In genomic region chr4:151698213-151698612, GRCh38 we compare ENCODE assay signal across 15 cellular contexts.
"Had no signal": no experiment of that assay in that cellular context is flagged by ENCODE, and none has a peak within 500 bp of the region (broad histone marks: within the 10 kb centered on the region; RNA-seq: fewer than 3 reads in every experiment).

No MANE protein-coding gene starts in this region.

- H3K27ac Mint-ChIP-seq: mesothelial cell of epicardium had no signal

- H3K4me3 Mint-ChIP-seq: mesothelial cell of epicardium; naive thymus-derived CD4-positive, alpha-beta T cell had no signal

- DNase-seq: dermis blood vessel endothelial cell; dorsolateral prefrontal cortex; effector CD4-positive, alpha-beta T cell; effector memory CD4-positive, alpha-beta T cell; foreskin keratinocyte; heart right ventricle; hippocampal formation; left cardiac atrium; left lung; left ventricle myocardium superior; lower lobe of right lung; mesenchymal stem cell; naive thymus-derived CD4-positive, alpha-beta T cell had no signal

- H3K27me3 Mint-ChIP-seq: naive thymus-derived CD4-positive, alpha-beta T cell had no signal

- ATAC-seq: foreskin keratinocyte; gastroesophageal sphincter; heart right ventricle; left cardiac atrium; left lung; left ventricle myocardium superior; lower lobe of right lung; naive thymus-derived CD4-positive, alpha-beta T cell had no signal
